In the genomic region with DNA sequence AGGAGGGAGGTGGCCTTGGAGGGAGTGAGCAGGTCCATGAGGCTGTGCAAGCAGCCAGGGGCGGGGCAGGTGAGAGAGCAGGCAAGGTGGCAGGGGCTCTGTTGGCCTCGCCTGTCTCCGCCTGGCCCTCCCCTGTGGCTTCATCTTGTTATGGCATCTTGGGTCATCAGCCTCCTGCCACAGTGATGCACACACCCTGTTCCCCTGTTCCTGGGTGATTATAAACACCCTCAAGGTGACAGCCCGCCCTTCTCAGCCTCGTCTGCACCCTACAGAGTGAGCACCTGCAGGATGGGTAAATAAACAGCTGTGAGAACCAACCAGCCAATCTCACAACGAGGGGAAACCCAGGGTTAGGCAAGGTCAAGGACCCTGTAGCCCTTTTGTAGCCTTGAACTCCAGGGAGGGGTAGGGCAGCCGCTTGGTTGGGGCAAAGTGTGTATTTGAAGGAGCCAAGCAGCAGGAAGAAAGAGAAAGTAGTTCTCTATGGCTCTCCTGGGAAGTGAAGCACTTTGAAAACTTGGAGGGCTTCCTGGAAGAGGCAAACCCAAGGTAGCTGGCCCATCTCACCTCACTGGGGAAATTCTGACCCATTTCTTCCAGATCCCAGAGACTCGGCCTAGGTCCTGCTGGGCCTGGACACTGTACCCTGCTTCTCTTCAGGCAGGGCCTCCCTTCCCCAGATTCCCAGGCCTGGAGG, we compare ENCODE assay signal across 1 cellular context.
A peak's percentile ranks its signal among the peaks of the same experiment; 100 is the strongest.
TF ChIP-seq lines count a peak whose summit lies in the region.

No MANE protein-coding gene starts in this region.

TF ChIP-seq in K562, 482 proteins besides CTCF, POLR2A, EP300 and RAD21:
- TF ChIP-seq RBM25 (IDR thresholded peaks at IDR 0.05; ENCODE audit: low read depth, low read length, severe bottlenecking) (peak; percentile 59), ZFP36 (IDR thresholded peaks at IDR 0.05; ENCODE audit: low read depth, low read length, partially characterized antibody) (peak; percentile 94), PTBP1 (IDR thresholded peaks at IDR 0.05; ENCODE audit: low read depth, low read length) (no peak), NFATC3 (IDR thresholded peaks at IDR 0.05) (no peak)
